Comparison of ENCODE assay signal across 1 cellular context in genomic region chr17:2215616-2216364, GRCh38.
TF ChIP-seq lines count a peak whose summit lies in the region.

No MANE protein-coding gene starts in this region.

TF ChIP-seq in liver, 16 proteins besides CTCF, POLR2A, EP300 and RAD21 (continued from another document):
- TF ChIP-seq REST (IDR thresholded peaks at IDR 0.05), result no peak
- peak in 1 of 2 donors; percentile 2 for TF ChIP-seq RXRA (IDR thresholded peaks at IDR 0.05)
